ENCODE assay signal across 8 cellular contexts in genomic region chr15:63502843-63503738, GRCh38. TPM values are rescaled to one million over a fixed set of nuclear protein-coding genes. Genes with fewer than 3 reads are reported as not detected.
DNase-seq lines count a peak whose midpoint lies in the region; ATAC-seq and TF ChIP-seq lines count a peak whose summit lies in the region.

No MANE protein-coding gene starts in this region.

- peak overlapping the region; percentile 99 for H3K27ac Mint-ChIP-seq in T-cell

- H3K36me3 Mint-ChIP-seq in T-cell = peaks cover 3% of the 10 kb centered on the region

- TF ChIP-seq CTCF in retinal pigment epithelial cell (conservative IDR thresholded peaks at IDR 0.05; ENCODE audit: low read depth, low read length) = no peak

- peak overlapping the region; percentile 90 to 92 (median 90) for H3K4me3 Mint-ChIP-seq in T-cell

- H3K4me3 ChIP-seq in retinal pigment epithelial cell (ENCODE audit: low read length) = peak overlapping the region; percentile 57

- CTCF ChIA-PET in T-cell (lab: Charles Lee) = interaction anchor here (0.6 to 1.8 kb wide), 4 partner anchors 8 to 24 kb away, joined by 3 to 12 read pairs (median 4); no protein-coding TSS in a partner anchor

- POLR2A ChIA-PET in T-cell (lab: Charles Lee) = interaction anchor here (0.6 to 3.1 kb wide), 8 partner anchors 7 to 116 kb away, joined by 3 to 37 read pairs (median 4); no protein-coding TSS in a partner anchor

- H3K9me3 Mint-ChIP-seq in T-cell = no peaks in the 10 kb centered on the region

- H3K27me3 Mint-ChIP-seq in T-cell = no peaks in the 10 kb centered on the region

- DNase-seq in AML-193 (lab: John Stamatoyannopoulos, UW) (peak; percentile 98 to 99), T-cell (peak; percentile 39 to 81 (median 60)), amniotic epithelial cell (ENCODE audit: low read depth) (peak; percentile 99), hypothalamus (lab: John Stamatoyannopoulos, UW) (peak in 41 of 51 donors; percentile 11 to 66 (median 44)), retinal pigment epithelial cell (ENCODE audit: low read depth) (no peak), NCI-H1436 treated with DMSO at 0.1 percent for 48 hours (lab: John Stamatoyannopoulos, UW) (no peak)

- peaks cover 67 to 69% (median 68%) of the 10 kb centered on the region in 3 donors for H3K4me1 Mint-ChIP-seq in T-cell

- ATAC-seq in GM19395 (IDR thresholded peaks at IDR 0.05; ENCODE audit: unreplicated experiment) (peak; percentile 65), HG03521 (IDR thresholded peaks at IDR 0.05; ENCODE audit: unreplicated experiment) (peak; percentile 47), T-cell (replicated peaks in 1 of 4) (peak; percentile 13 to 25 (median 22))

RNA-seq across cellular contexts. Expression of gene USP3, which starts 1.3 kb away (rescaled TPM):
- 100 to 1,000 TPM; 123 to 265 (median 130) TPM for total RNA-seq in T-cell

Comparison
In these comparisons a context has a peak if more than half of its experiments do, and no peak if none do; other contexts are left out.
1. DNase-seq: peak in AML-193 (2 of 2), T-cell (34 of 34), amniotic epithelial cell (single experiment) and hypothalamus (41 of 51); none in retinal pigment epithelial cell (single experiment) and NCI-H1436 treated with DMSO at 0.1 percent for 48 hours (single experiment).
2. Peak in every context shown above with its lines, with median percentiles within 50 percentile points of each other: ATAC-seq.